ENCODE assay signal across 13 cellular contexts in the genomic region with DNA sequence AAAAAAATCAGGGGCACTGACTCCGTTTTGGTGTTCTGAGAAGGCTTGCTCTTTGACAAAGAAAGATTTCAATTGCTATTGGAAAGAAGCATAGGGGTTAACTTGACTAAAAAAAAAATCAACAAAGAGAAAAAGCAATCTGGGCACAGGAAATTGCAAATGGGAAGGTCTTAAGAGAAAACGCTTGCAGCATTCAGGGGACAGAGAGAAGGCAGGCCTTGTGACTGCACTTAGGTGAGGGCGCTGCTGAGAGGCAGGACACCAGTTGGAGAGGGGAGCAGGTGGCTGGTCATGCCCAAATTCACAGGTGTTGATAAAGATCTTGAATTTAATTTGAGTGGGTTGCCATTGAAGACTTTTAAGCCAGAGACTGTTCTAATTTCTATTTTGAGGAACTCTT. TPM values are rescaled to one million over a fixed set of nuclear protein-coding genes. Genes with fewer than 3 reads are reported as not detected.
DNase-seq lines count a peak whose midpoint lies in the region; ATAC-seq lines count a peak whose summit lies in the region.
"Had no signal": no experiment of that assay in that cellular context is flagged by ENCODE, and none has a peak within 500 bp of the region (broad histone marks: within the 10 kb centered on the region; RNA-seq: fewer than 3 reads in every experiment).

No MANE protein-coding gene starts in this region.

- no peaks in the 10 kb centered on the region for H3K9me3 ChIP-seq in BLaER1 treated with 17β-estradiol and CSF1 and Interleukin-3, amounts not matched to agents 10 nM and 100 nM (replicated peaks in 1 of 11)
- H3K9me3 ChIP-seq in T-helper 17 cell (ENCODE audit: control insufficient read depth, low read length, poor library complexity, severe bottlenecking): no peaks in the 10 kb centered on the region

- peak; percentile 67 for DNase-seq in NCI-H1105 (lab: John Stamatoyannopoulos, UW)
- DNase-seq in T-helper 17 cell: no peak
- DNase-seq in lung microvascular endothelial cell (ENCODE audit: low read depth in 2 of 2): peak; percentile 19 to 26
- no peak for DNase-seq in activated CD4-positive, alpha-beta T cell treated with anti-CD3 and anti-CD28 coated beads for 48 hours
- DNase-seq in AG08396 (ENCODE audit: low spot score): no peak
- no peak for DNase-seq in activated CD4-positive, alpha-beta T cell treated with anti-CD3 and anti-CD28 coated beads, Interleukin-2, amount 50 U/mL, for 4 hours
- DNase-seq: activated CD4-positive, CD25-positive, alpha-beta regulatory T cell treated with anti-CD3 and anti-CD28 coated beads, Interleukin-2, amount 50 U/mL, for 72 hours; occipital lobe had no signal

- peaks cover 22% of the 10 kb centered on the region for H3K4me1 Mint-ChIP-seq in T-helper 17 cell

- peak overlapping the region in 2 of 11 experiments; percentile 13 to 14; a peak in 1 of 22 replicates for H3K9ac ChIP-seq in BLaER1 treated with 17β-estradiol and CSF1 and Interleukin-3, amounts not matched to agents 10 nM and 100 nM

- peaks cover 0 to 5% (median 0%) of the 10 kb centered on the region in 11 experiments; a peak in 1 of 22 replicates for H3K36me3 ChIP-seq in BLaER1 treated with 17β-estradiol and CSF1 and Interleukin-3, amounts not matched to agents 10 nM and 100 nM

- H4K20me1 ChIP-seq in BLaER1 treated with 17β-estradiol and CSF1 and Interleukin-3, amounts not matched to agents 10 nM and 100 nM: 0 out of 22 replicates have a peak, but pooled peaks cover 0 to 6% (median 0%) of the 10 kb centered on the region in 11 experiments

- peak overlapping the region; percentile 1 for H3K4me3 Mint-ChIP-seq in T-helper 17 cell
- H3K4me3 Mint-ChIP-seq: B cell had no signal

- peak overlapping the region in 1 of 10 experiments; percentile 17; a peak in 1 of 20 replicates for H3K4me3 ChIP-seq in BLaER1 treated with 17β-estradiol and CSF1 and Interleukin-3, amounts not matched to agents 10 nM and 100 nM
- H3K4me3 ChIP-seq: lung had no signal

- H3K27me3 ChIP-seq in BLaER1 treated with 17β-estradiol and CSF1 and Interleukin-3, amounts not matched to agents 10 nM and 100 nM: peaks cover 0 to 59% (median 0%) of the 10 kb centered on the region in 11 experiments; a peak in 6 of 22 replicates

- peak overlapping the region; percentile 26 to 97 (median 87) for H3K4me2 ChIP-seq in BLaER1 treated with 17β-estradiol and CSF1 and Interleukin-3, amounts not matched to agents 10 nM and 100 nM

- H3K4me1 ChIP-seq in BLaER1 treated with 17β-estradiol and CSF1 and Interleukin-3, amounts not matched to agents 10 nM and 100 nM: peaks cover 57 to 87% (median 76%) of the 10 kb centered on the region in 10 experiments

- peak overlapping the region in 7 of 11 experiments; percentile 20 to 55 (median 35); a peak in 12 of 22 replicates for H3K27ac ChIP-seq in BLaER1 treated with 17β-estradiol and CSF1 and Interleukin-3, amounts not matched to agents 10 nM and 100 nM

- no peak for ATAC-seq in T-helper 17 cell
- ATAC-seq in GM21447 (IDR thresholded peaks at IDR 0.05; ENCODE audit: unreplicated experiment): no peak
- ATAC-seq: SK-N-SH treated with all-trans-retinoic acid at 6 μM for 48 hours had no signal

- peak overlapping the region; percentile 42 for H3K27ac Mint-ChIP-seq in T-helper 17 cell
- H3K27ac Mint-ChIP-seq: B cell had no signal

- no peaks in the 10 kb centered on the region for H3K27me3 Mint-ChIP-seq in T-helper 17 cell

- H3K36me3 Mint-ChIP-seq in T-helper 17 cell (ENCODE audit: low read depth): peaks cover 5% of the 10 kb centered on the region

RNA-seq across cellular contexts. Expression of a gene that starts 4.2 kb away (rescaled TPM):
- 1 to 10 TPM; 6.6 to 8.5 TPM for total RNA-seq in T-helper 17 cell
- 45.5 and 46.0 TPM in 2 replicates for total RNA-seq in lung microvascular endothelial cell
- total RNA-seq: B cell had no signal

Comparison
In these comparisons a context has a peak if more than half of its experiments do, and no peak if none do; other contexts are left out.
1. DNase-seq: peak in NCI-H1105 (single experiment) and lung microvascular endothelial cell (2 of 2); none in T-helper 17 cell (0 of 3), activated CD4-positive, alpha-beta T cell treated with anti-CD3 and anti-CD28 coated beads for 48 hours (single experiment), AG08396 (single experiment) and activated CD4-positive, alpha-beta T cell treated with anti-CD3 and anti-CD28 coated beads, Interleukin-2, amount 50 U/mL, for 4 hours (0 of 2).